In genomic region chr9:35658894-35659220, GRCh38 we compare ENCODE assay signal across 8 cellular contexts. TPM values are rescaled to one million over a fixed set of nuclear protein-coding genes. Genes with fewer than 3 reads are reported as not detected.
DNase-seq lines count a peak whose midpoint lies in the region; FAIRE-seq and TF ChIP-seq lines count a peak whose summit lies in the region.

No MANE protein-coding gene starts in this region.

- no peaks in the 10 kb centered on the region for H3K27me3 ChIP-seq in endocrine pancreas (ENCODE audit: control insufficient read depth, insufficient read depth, low read length)
- no peaks in the 10 kb centered on the region for H3K27me3 ChIP-seq in muscle layer of colon (ENCODE audit: control insufficient read depth in 1 of 2, insufficient read depth in 2 of 2, low read length in 2 of 2)

- peak overlapping the region; percentile 98 for H3K9ac ChIP-seq in endocrine pancreas (ENCODE audit: control insufficient read depth, insufficient read depth, low read length)
- peak overlapping the region; percentile 99 for H3K9ac ChIP-seq in muscle layer of colon (ENCODE audit: low read length)

- peaks cover 7% of the 10 kb centered on the region for H3K4me1 ChIP-seq in endocrine pancreas (ENCODE audit: control insufficient read depth, insufficient read depth, low read length)
- peaks cover 33% of the 10 kb centered on the region for H3K4me1 ChIP-seq in muscle layer of colon (ENCODE audit: insufficient read depth, low read length)

- H3K4me3 ChIP-seq in AG04449 (ENCODE audit: low read depth, low read length) (peak overlapping the region; percentile 97), GM12875 (ENCODE audit: low read depth, low read length) (peak overlapping the region; percentile 95), endocrine pancreas (ENCODE audit: control insufficient read depth, insufficient read depth, low read length) (peak overlapping the region; percentile 61), muscle layer of colon (ENCODE audit: low read depth in 1 of 2, low read length in 2 of 2) (peak overlapping the region; percentile 92 to 93)

- no peak for DNase-seq in AG04449 (ENCODE audit: low read depth, low spot score)
- DNase-seq in RPMI7951 (ENCODE audit: low read depth) = peak; percentile 83
- no peak for DNase-seq in middle frontal gyrus (ENCODE audit: extremely low spot score, low spot score)
- no peak for DNase-seq in stimulated activated CD4-positive, alpha-beta T cell treated with anti-CD3 and anti-CD28 coated beads, Interleukin-4, amount 100 ng/mL, for 24 hours
- no peak for DNase-seq in frontal cortex (ENCODE audit: low spot score in 2 of 2)

- peak overlapping the region; percentile 92 for H3K27ac ChIP-seq in muscle layer of colon (ENCODE audit: low read depth, low read length)

- FAIRE-seq in frontal cortex (lab: Jason Lieb, UNC) = no peak

- CTCF ChIA-PET in AG04449 (lab: Yijun Ruan, JAX) = interaction anchor here (0.8 to 11.9 kb wide), 16 partner anchors 9 to 156 kb away, joined by 3 to 148 read pairs (median 4); partner anchors contain the start of genes CA9, HINT2 and TPM2

- H3K9me3 ChIP-seq in endocrine pancreas (ENCODE audit: control insufficient read depth, low read length) (no peaks in the 10 kb centered on the region), muscle layer of colon (ENCODE audit: low read length) (no peaks in the 10 kb centered on the region)

- H3K36me3 ChIP-seq in endocrine pancreas (ENCODE audit: control insufficient read depth, insufficient read depth, low read length) (no peaks in the 10 kb centered on the region), muscle layer of colon (ENCODE audit: insufficient read depth, low read length) (peaks cover 17% of the 10 kb centered on the region)

- POLR2A ChIA-PET in AG04449 (lab: Yijun Ruan, JAX) = interaction anchor here (1.4 to 3.5 kb wide), 7 partner anchors 21 to 169 kb away, joined by 4 to 39 read pairs (median 6); partner anchors contain the start of genes CREB3, RUSC2, TLN1 and TPM2

- TF ChIP-seq CTCF in AG04449 (IDR thresholded peaks at IDR 0.05; ENCODE audit: insufficient read depth, low read length, missing control alignments) (no peak), GM12875 (IDR thresholded peaks at IDR 0.05; ENCODE audit: borderline replicate concordance, insufficient read depth, low read depth, low read length) (no peak)

RNA-seq across cellular contexts. Expression of gene CCDC107, which starts 0.8 kb away (rescaled TPM):
- 18.1 and 32.5 TPM in 2 replicates for total RNA-seq in RPMI7951 (2014; rRNA removed; shearing (Covaris generic))
- total RNA-seq in frontal cortex = 10.6 TPM

RNA-seq across cellular contexts. Expression of gene RMRP, which starts 1.0 kb away (rescaled TPM):
- total RNA-seq in RPMI7951 (2014; rRNA removed; shearing (Covaris generic)) = 19,023 and 39,221 TPM in 2 replicates
- 133,388 TPM for total RNA-seq in frontal cortex

RNA-seq across cellular contexts. Expression of gene ARHGEF39, which starts 6.1 kb away (rescaled TPM):
- total RNA-seq in RPMI7951 (2014; rRNA removed; shearing (Covaris generic)) = 7.6 and 14.2 TPM in 2 replicates
- total RNA-seq in frontal cortex = 0.41 TPM

RNA-seq across cellular contexts. Expression of gene SIT1, which starts 8.1 kb away (rescaled TPM):
- not detected in 2 replicates for total RNA-seq in RPMI7951 (2014; rRNA removed; shearing (Covaris generic))
- total RNA-seq in frontal cortex = not detected

RNA-seq across cellular contexts. Expression of gene CA9, which starts 14.9 kb away (rescaled TPM):
- total RNA-seq in RPMI7951 (2014; rRNA removed; shearing (Covaris generic)) = 73.8 and 82.4 TPM in 2 replicates
- total RNA-seq in frontal cortex = 0.82 TPM
